24 cellular contexts compared by ENCODE assay signal in genomic region chr17:38969281-38969680, GRCh38. TPM values are rescaled to one million over a fixed set of nuclear protein-coding genes. Genes with fewer than 3 reads are reported as not detected.
A peak's percentile ranks its signal among the peaks of the same experiment; 100 is the strongest.
DNase-seq lines count a peak whose midpoint lies in the region; ATAC-seq, FAIRE-seq and TF ChIP-seq lines count a peak whose summit lies in the region.
"Had no signal": no experiment of that assay in that cellular context is flagged by ENCODE, and none has a peak within 500 bp of the region (broad histone marks: within the 10 kb centered on the region; RNA-seq: fewer than 3 reads in every experiment).

No MANE protein-coding gene starts in this region.

- H3K9me2 ChIP-seq in GM23338 (ENCODE audit: insufficient read depth) = no peaks in the 10 kb centered on the region

- TF ChIP-seq CTCF in GM23338 (conservative IDR thresholded peaks at IDR 0.05; ENCODE audit: low read depth in 2 of 2) = no peak
- no peak for TF ChIP-seq CTCF in HepG2 (CRISPR knock-in tag; IDR thresholded peaks at IDR 0.05)
- no peak for TF ChIP-seq CTCF in stomach (IDR thresholded peaks at IDR 0.05)

- H3K4me3 ChIP-seq in GM23338 (no peak overlapping the region), HepG2 (replicated peaks in 1 of 3; ENCODE audit: insufficient read depth in 1 of 3, low read depth in 2 of 3, low read length in 3 of 3) (no peak overlapping the region), stomach (no peak overlapping the region)

- peaks cover 9% of the 10 kb centered on the region for H3K27me3 Mint-ChIP-seq in GM23338 (ENCODE audit: insufficient read depth, low read depth, poor library complexity)

- 43% methylated on average over 4 of the region's 4 CpGs for WGBS in HepG2 (ENCODE audit: low lambda C conversion rate)
- WGBS in stomach, 5 donors = 73 to 79% (median 77%) methylated on average over 4 of the region's 4 CpGs

- H3K27me3 ChIP-seq in GM23338 (ENCODE audit: insufficient read depth) (no peaks in the 10 kb centered on the region), HepG2 (ENCODE audit: control insufficient read depth in 1 of 2, insufficient read depth in 2 of 2, low read length in 2 of 2) (0 out of 5 replicates have a peak, but pooled peaks cover 0 to 6% of the 10 kb centered on the region in 2 experiments), stomach (no peaks in the 10 kb centered on the region)

- no peaks in the 10 kb centered on the region; the same call in 2 of the 3 replicates for H3K9me3 Mint-ChIP-seq in GM23338

- no peak for FAIRE-seq in HepG2 (lab: Jason Lieb, UNC)
- FAIRE-seq: GM18507, HTR-8/SVneo had no signal

- H3K27ac ChIP-seq in GM23338 (ENCODE audit: low read depth) = no peak overlapping the region
- H3K27ac ChIP-seq in HepG2 (ENCODE audit: extremely low read length, insufficient read depth, low read length) = no peak overlapping the region
- no peak overlapping the region for H3K27ac ChIP-seq in stomach
- H3K27ac ChIP-seq: 22Rv1, C4-2B had no signal

- ATAC-seq in GM23338 (no peak), HepG2 (no peak)
- ATAC-seq: Panc1, SK-N-SH treated with all-trans-retinoic acid at 6 μM for 48 hours had no signal

- H3K4me1 Mint-ChIP-seq in GM23338 = peaks cover 21% of the 10 kb centered on the region; the same call in 2 of the 3 replicates

- H3K36me3 ChIP-seq in GM23338 (ENCODE audit: insufficient read depth) (no peaks in the 10 kb centered on the region), HepG2 (replicated peaks in 1 of 2; ENCODE audit: control insufficient read depth in 1 of 2, insufficient read depth in 2 of 2, low read length in 2 of 2) (no peaks in the 10 kb centered on the region), stomach (no peaks in the 10 kb centered on the region)

- TF ChIP-seq EP300 in HepG2 (IDR thresholded peaks at IDR 0.05; ENCODE audit: low read depth in 2 of 2, low read length in 2 of 2) (no peak), HepG2 (CRISPR knock-in tag; IDR thresholded peaks at IDR 0.05; ENCODE audit: borderline replicate concordance) (no peak), stomach (IDR thresholded peaks at IDR 0.05) (no peak)

- CTCF ChIA-PET in HepG2 (lab: Yijun Ruan, JAX; ENCODE audit: low intra/inter-chr PET ratio, low total read pairs) = no interaction called here

- peaks cover 21% of the 10 kb centered on the region for H3K4me1 ChIP-seq in GM23338 (ENCODE audit: insufficient read depth)
- H3K4me1 ChIP-seq in HepG2 (ENCODE audit: insufficient read depth, low read length) = peaks cover 5% of the 10 kb centered on the region
- peaks cover 0 to 7% (median 2%) of the 10 kb centered on the region in 4 donors for H3K4me1 ChIP-seq in stomach

- peak in 2 of 3 experiments; percentile 13 to 58 for DNase-seq in NCI-H1417 (lab: John Stamatoyannopoulos, UW)
- no peak for DNase-seq in NCI-H1417 treated with DMSO at 0.1 percent for 48 hours (lab: John Stamatoyannopoulos, UW)
- DNase-seq in GM23338 (ENCODE audit: low spot score) = no peak
- DNase-seq in NCI-H524 treated with DMSO at 0.1 percent for 48 hours (lab: John Stamatoyannopoulos, UW) = peak; percentile 32
- DNase-seq in HepG2 (ENCODE audit: low spot score) = no peak
- no peak for DNase-seq in DMS53 (lab: John Stamatoyannopoulos, UW)
- no peak for DNase-seq in stomach
- DNase-seq in inferior parietal cortex (ENCODE audit: extremely low spot score) = no peak
- DNase-seq: AML-193, GDM1, IMR-90, MV-4-11, NCI-H2029, NCI-H2171, NCI-H446, NCI-H69, SIG-M5 had no signal

- H3K36me3 Mint-ChIP-seq in GM23338 (ENCODE audit: low read depth) = no peaks in the 10 kb centered on the region

- H3K4me2 ChIP-seq in GM23338 (no peak overlapping the region), HepG2 (ENCODE audit: low read depth, low read length) (no peak overlapping the region)

- H3K9me3 ChIP-seq in HepG2 (ENCODE audit: low read length) (no peaks in the 10 kb centered on the region), stomach (no peaks in the 10 kb centered on the region)

- H3K79me2 ChIP-seq in GM23338 (replicated peaks; ENCODE audit: insufficient read depth) (no peaks in the 10 kb centered on the region), HepG2 (ENCODE audit: insufficient read depth, low read length) (no peaks in the 10 kb centered on the region)

- no peak for TF ChIP-seq RAD21 in HepG2 (CRISPR knock-in tag; IDR thresholded peaks at IDR 0.05)

- TF ChIP-seq POLR2A in HepG2 (IDR thresholded peaks at IDR 0.05; ENCODE audit: insufficient read depth in 1 of 2, low read depth in 2 of 2, low read length in 2 of 2) (no peak), stomach (IDR thresholded peaks at IDR 0.05) (no peak)

- H2AFZ ChIP-seq in GM23338 (peak overlapping the region; percentile 35; the same call in 1 of the 2 replicates), HepG2 (ENCODE audit: low read length) (no peak overlapping the region)

- no peaks in the 10 kb centered on the region for H3F3A ChIP-seq in GM23338 (replicated peaks; ENCODE audit: low read depth)

- in situ Hi-C loops in HepG2 (cut with HindIII; ENCODE audit: extremely low pct_ligation_motif_present, low pct_unique_long_range_greater_than_20kb) = no loop called here

- H4K20me1 ChIP-seq in GM23338 (replicated peaks; ENCODE audit: insufficient read depth) (no peaks in the 10 kb centered on the region), HepG2 (ENCODE audit: insufficient read depth, low read length) (no peaks in the 10 kb centered on the region)

- POLR2A ChIA-PET in HepG2 (lab: Yijun Ruan, JAX) = no interaction called here

- H3K9ac ChIP-seq in HepG2 (ENCODE audit: insufficient read depth, low read depth, low read length) = no peak overlapping the region

- no peak overlapping the region; the same call in 2 of the 3 replicates for H3K4me3 Mint-ChIP-seq in GM23338

- no peak overlapping the region; the same call in 1 of the 2 replicates for H3K27ac Mint-ChIP-seq in GM23338

- BruUV-seq in HepG2 (replicated peaks; lab: Mats Ljungman, UMichigan) = no TSS peak

- intact Hi-C loops in HepG2 (cut with micrococcal nuclease; ENCODE audit: unreplicated experiment) (no loop called here), stomach (cut with DNase I; ENCODE audit: low total_unique reads) (no loop called here)

TF ChIP-seq in HepG2, 621 proteins besides CTCF, POLR2A, EP300 and RAD21 (continues in another document):
- no peak for TF ChIP-seq HNRNPL (IDR thresholded peaks at IDR 0.05; ENCODE audit: low read depth, low read length)
- TF ChIP-seq ZBTB43 (CRISPR knock-in tag; conservative IDR thresholded peaks at IDR 0.05) = no peak
- peak; percentile 9; the same call in 1 of the 2 replicates for TF ChIP-seq LCORL (IDR thresholded peaks at IDR 0.05)
- no peak for TF ChIP-seq LCORL (CRISPR knock-in tag; IDR thresholded peaks at IDR 0.05)

RNA-seq across cellular contexts. Expression of gene FBXO47, which starts 2.1 kb away (rescaled TPM):
- not detected in 2 replicates for total RNA-seq in GM23338 (2014; rRNA removed; shearing (Covaris generic))
- polyA plus RNA-seq in GM23338 (2016; fragmentation: Nextera tagmentation; extraction: Ambion mirVana) (not detected in 2 replicates), HepG2 (2011; rRNA removed) (not detected in 2 replicates), stomach (not detected)
- total RNA-seq in HepG2 (2016; rRNA removed; fragmentation: Illumina TruSeq; extraction: Trizol) (not detected in 2 replicates), stomach (not detected)
- not detected in 2 replicates for total RNA-seq in HepG2 (2016; cell fraction: cytosol; rRNA removed; fragmentation: Illumina TruSeq; extraction: Trizol; ENCODE audit: low read depth)
- not detected in 2 replicates for total RNA-seq in HepG2 (2016; cell fraction: insoluble cytoplasmic fraction; rRNA removed; fragmentation: Illumina TruSeq; extraction: Trizol)
- total RNA-seq in HepG2 (2016; cell fraction: membrane; rRNA removed; fragmentation: Illumina TruSeq; extraction: Trizol) = not detected in 2 replicates
- not detected in 2 replicates for total RNA-seq in HepG2 (2016; cell fraction: nucleus; rRNA removed; fragmentation: Illumina TruSeq; extraction: Trizol)
- polyA plus RNA-seq in HepG2 (2011; cell fraction: cytosol; rRNA removed) = not detected in 2 replicates
- polyA plus RNA-seq in HepG2 (2011; cell fraction: nucleus; rRNA removed) = not detected in 2 replicates
- not detected in 2 replicates for polyA plus RNA-seq in HepG2 (2012)
- not detected in 2 replicates for polyA plus RNA-seq in HepG2 (2016; cell fraction: cytosol; fragmentation: Illumina TruSeq; extraction: Trizol; ENCODE audit: low read depth)
- polyA plus RNA-seq in HepG2 (2016; cell fraction: insoluble cytoplasmic fraction; fragmentation: Illumina TruSeq; extraction: Trizol; ENCODE audit: low read depth) = not detected in 2 replicates
- polyA plus RNA-seq in HepG2 (2016; cell fraction: membrane; fragmentation: Illumina TruSeq; extraction: Trizol; ENCODE audit: low read depth) = not detected in 2 replicates
- polyA plus RNA-seq in HepG2 (2016; cell fraction: nucleus; fragmentation: Illumina TruSeq; extraction: Trizol; ENCODE audit: insufficient read depth, low read depth) = not detected in 2 replicates
- not detected in 2 replicates for polyA minus RNA-seq in HepG2 (2011; rRNA and poly(A)+ RNA removed; ENCODE audit: low replicate concordance)
- polyA minus RNA-seq in HepG2 (2011; cell fraction: cytosol; rRNA and poly(A)+ RNA removed) = not detected in 2 replicates
- polyA minus RNA-seq in HepG2 (2011; cell fraction: nucleus; rRNA and poly(A)+ RNA removed) = not detected in 2 replicates
- total RNA-seq: H4 had no signal
- polyA plus RNA-seq: IMR-90 had no signal

Comparison
In these comparisons a context has a peak if more than half of its experiments do, and no peak if none do; other contexts are left out.
1. DNase-seq: peak in NCI-H1417 (2 of 3) and NCI-H524 treated with DMSO at 0.1 percent for 48 hours (single experiment); none in NCI-H1417 treated with DMSO at 0.1 percent for 48 hours (single experiment), GM23338 (single experiment), HepG2 (single experiment), DMS53 (single experiment), stomach (single experiment) and inferior parietal cortex (single experiment).